22 cellular contexts compared by ENCODE assay signal in genomic region chr12:20451759-20452158, GRCh38.
DNase-seq lines count a peak whose midpoint lies in the region; ATAC-seq, FAIRE-seq and TF ChIP-seq lines count a peak whose summit lies in the region.
"Had no signal": no experiment of that assay in that cellular context is flagged by ENCODE, and none has a peak within 500 bp of the region (broad histone marks: within the 10 kb centered on the region; RNA-seq: fewer than 3 reads in every experiment).

No MANE protein-coding gene starts in this region.

- peak; percentile 62 for FAIRE-seq in RCC 7860 (lab: Jason Lieb, UNC)
- FAIRE-seq: endothelial cell of umbilical vein, GM18507, pancreas had no signal

- peak overlapping the region in 1 of 2 donors; percentile 18 for H3K27ac Mint-ChIP-seq in effector memory CD8-positive, alpha-beta T cell
- H3K27ac Mint-ChIP-seq: activated T-helper 17 cell treated with anti-CD3 and anti-CD28 coated beads, Interleukin-2, amount 50 U/mL, for 72 hours had no signal

- H3K4me3 ChIP-seq in choroid plexus epithelial cell (ENCODE audit: low read depth, low read length), result no peak overlapping the region
- H3K4me3 ChIP-seq in skeletal muscle cell (ENCODE audit: low read depth, low read length), result no peak overlapping the region
- H3K4me3 ChIP-seq: coronary artery, HAP-1, lung, pancreas, suprapubic skin had no signal

- peaks cover 4 to 7% of the 10 kb centered on the region in 2 donors for H3K9me3 Mint-ChIP-seq in effector memory CD8-positive, alpha-beta T cell
- H3K9me3 Mint-ChIP-seq: activated T-helper 17 cell treated with anti-CD3 and anti-CD28 coated beads, Interleukin-2, amount 50 U/mL, for 72 hours had no signal

- no peak for ATAC-seq in GM18511 (IDR thresholded peaks at IDR 0.05; ENCODE audit: unreplicated experiment)
- no peak for ATAC-seq in effector memory CD8-positive, alpha-beta T cell (replicated peaks)
- ATAC-seq: activated CD4-positive, CD25-positive, alpha-beta regulatory T cell treated with anti-CD3 and anti-CD28 coated beads, Interleukin-2, amount 50 U/mL, for 24 hours; activated T-helper 17 cell treated with anti-CD3 and anti-CD28 coated beads, Interleukin-2, amount 50 U/mL, for 72 hours; pancreas had no signal

- no peaks in the 10 kb centered on the region for H3K27me3 Mint-ChIP-seq in effector memory CD8-positive, alpha-beta T cell

- H3K36me3 Mint-ChIP-seq in effector memory CD8-positive, alpha-beta T cell (ENCODE audit: insufficient read depth), result no peaks in the 10 kb centered on the region

- H3K4me1 Mint-ChIP-seq in effector memory CD8-positive, alpha-beta T cell (ENCODE audit: low read depth in 2 of 2), result no peaks in the 10 kb centered on the region
- H3K4me1 Mint-ChIP-seq: activated T-helper 17 cell treated with anti-CD3 and anti-CD28 coated beads, Interleukin-2, amount 50 U/mL, for 72 hours had no signal

- H3K4me3 Mint-ChIP-seq in effector memory CD8-positive, alpha-beta T cell, result no peak overlapping the region
- H3K4me3 Mint-ChIP-seq: activated T-helper 17 cell treated with anti-CD3 and anti-CD28 coated beads, Interleukin-2, amount 50 U/mL, for 72 hours had no signal

- peak; percentile 45 for DNase-seq in ELR (ENCODE audit: low read depth)
- DNase-seq in RCC 7860 (ENCODE audit: low spot score), result peak; percentile 86
- peak; percentile 96 for DNase-seq in choroid plexus epithelial cell (ENCODE audit: low read depth)
- peak; percentile 95 for DNase-seq in skeletal muscle cell (ENCODE audit: low read depth)
- DNase-seq in NCI-H446 (lab: John Stamatoyannopoulos, UW), result no peak
- no peak for DNase-seq in activated T-cell treated with anti-CD3 and anti-CD28 coated beads for 4 hours
- no peak for DNase-seq in effector memory CD8-positive, alpha-beta T cell
- DNase-seq: aorta; NCI-H1436; pancreas; SHP77 treated with DMSO at 0.1 percent for 48 hours; stimulated activated CD4-positive, alpha-beta T cell treated with anti-CD3 and anti-CD28 coated beads, Interleukin-4, amount 100 ng/mL, for 24 hours; T-helper 2 cell had no signal

- no peak for TF ChIP-seq CTCF in choroid plexus epithelial cell (conservative IDR thresholded peaks at IDR 0.05; ENCODE audit: low read depth, low read length)

Comparison
In these comparisons a context has a peak if more than half of its experiments do, and no peak if none do; other contexts are left out.
1. DNase-seq: peak in ELR (single experiment), RCC 7860 (single experiment), choroid plexus epithelial cell (single experiment) and skeletal muscle cell (single experiment); none in NCI-H446 (0 of 2), activated T-cell treated with anti-CD3 and anti-CD28 coated beads for 4 hours (single experiment) and effector memory CD8-positive, alpha-beta T cell (0 of 3).